In genomic region chr1:89545264-89546038, GRCh38 we compare ENCODE assay signal across 11 cellular contexts. TPM values are rescaled to one million over a fixed set of nuclear protein-coding genes. Genes with fewer than 3 reads are reported as not detected.
DNase-seq lines count a peak whose midpoint lies in the region; ATAC-seq, FAIRE-seq and TF ChIP-seq lines count a peak whose summit lies in the region.
"Had no signal": no experiment of that assay in that cellular context is flagged by ENCODE, and none has a peak within 500 bp of the region (broad histone marks: within the 10 kb centered on the region; RNA-seq: fewer than 3 reads in every experiment).

No MANE protein-coding gene starts in this region.

- H3K36me3 ChIP-seq in keratinocyte (ENCODE audit: control insufficient read depth in 2 of 2, extremely low read depth in 1 of 2, insufficient read depth in 2 of 2, low read length in 2 of 2) = no peaks in the 10 kb centered on the region
- H3K36me3 ChIP-seq: esophagus muscularis mucosa had no signal

- H3K9me3 Mint-ChIP-seq in activated naive CD4-positive, alpha-beta T cell treated with anti-CD3 and anti-CD28 coated beads for 36 hours = no peaks in the 10 kb centered on the region
- H3K9me3 Mint-ChIP-seq in activated T-helper 1 cell treated with anti-CD3 and anti-CD28 coated beads, Interleukin-12 subunit alpha, Interleukin-12 subunit beta, Interleukin-2, Interleukin-4 antibody, amounts not matched to agents 30 ng/mL and 10 ng/mL and 1 ng/mL, durations not matched to agents 14 hours and 24 hours and 36 hours = no peaks in the 10 kb centered on the region

- no peaks in the 10 kb centered on the region for H3K79me2 ChIP-seq in keratinocyte (ENCODE audit: control insufficient read depth, insufficient read depth, low read length)

- H2AFZ ChIP-seq in keratinocyte (ENCODE audit: control insufficient read depth, low read length) = no peak overlapping the region

- no peak for TF ChIP-seq CTCF in keratinocyte (optimal IDR thresholded peaks at IDR 0.05 in 1 of 3, IDR thresholded peaks at IDR 0.05 in 1 of 3, conservative IDR thresholded peaks at IDR 0.05 in 1 of 3; ENCODE audit: extremely low read depth in 1 of 3, insufficient read depth in 2 of 3, low read length in 3 of 3)

- no peaks in the 10 kb centered on the region for H3K27me3 ChIP-seq in keratinocyte (ENCODE audit: control insufficient read depth, extremely low read depth, insufficient read depth, low read length)
- H3K27me3 ChIP-seq: esophagus muscularis mucosa had no signal

- peaks cover 35% of the 10 kb centered on the region for H3K4me1 ChIP-seq in keratinocyte (ENCODE audit: control insufficient read depth, extremely low read depth, insufficient read depth, low read length)

- H3K4me1 Mint-ChIP-seq in activated naive CD4-positive, alpha-beta T cell treated with anti-CD3 and anti-CD28 coated beads for 36 hours (ENCODE audit: low read depth) = peaks cover 86% of the 10 kb centered on the region
- peaks cover 85% of the 10 kb centered on the region for H3K4me1 Mint-ChIP-seq in activated T-helper 1 cell treated with anti-CD3 and anti-CD28 coated beads, Interleukin-12 subunit alpha, Interleukin-12 subunit beta, Interleukin-2, Interleukin-4 antibody, amounts not matched to agents 30 ng/mL and 10 ng/mL and 1 ng/mL, durations not matched to agents 14 hours and 24 hours and 36 hours (ENCODE audit: low read depth)

- no peaks in the 10 kb centered on the region for H3K27me3 Mint-ChIP-seq in activated naive CD4-positive, alpha-beta T cell treated with anti-CD3 and anti-CD28 coated beads for 36 hours (ENCODE audit: low read depth)
- H3K27me3 Mint-ChIP-seq in activated T-helper 1 cell treated with anti-CD3 and anti-CD28 coated beads, Interleukin-12 subunit alpha, Interleukin-12 subunit beta, Interleukin-2, Interleukin-4 antibody, amounts not matched to agents 30 ng/mL and 10 ng/mL and 1 ng/mL, durations not matched to agents 14 hours and 24 hours and 36 hours (ENCODE audit: insufficient read depth) = peaks cover 2% of the 10 kb centered on the region

- H3K4me2 ChIP-seq in keratinocyte (ENCODE audit: control insufficient read depth, extremely low read depth, insufficient read depth, low read depth, low read length) = no peak overlapping the region

- peak; percentile 83 for DNase-seq in activated naive CD4-positive, alpha-beta T cell treated with anti-CD3 and anti-CD28 coated beads for 36 hours
- DNase-seq in activated naive CD4-positive, alpha-beta T cell (lab: John Stamatoyannopoulos, UW) = no peak
- DNase-seq in activated T-helper 1 cell treated with anti-CD3 and anti-CD28 coated beads, Interleukin-12 subunit alpha, Interleukin-12 subunit beta, Interleukin-2, Interleukin-4 antibody, amounts not matched to agents 30 ng/mL and 10 ng/mL and 1 ng/mL, durations not matched to agents 14 hours and 24 hours and 36 hours (ENCODE audit: low spot score) = peak; percentile 39
- DNase-seq in keratinocyte (ENCODE audit: low read depth, low spot score) (no peak), superior temporal gyrus (ENCODE audit: extremely low spot score) (peak; percentile 73), AG08395 (ENCODE audit: low spot score) (no peak)
- DNase-seq: NCI-H2081 had no signal

- no peak overlapping the region for H3K9ac ChIP-seq in keratinocyte (ENCODE audit: control insufficient read depth, extremely low read depth, insufficient read depth, low read length)

- ATAC-seq in GM21717 (IDR thresholded peaks at IDR 0.05; ENCODE audit: unreplicated experiment) (no peak), GM21526 (IDR thresholded peaks at IDR 0.05; ENCODE audit: low FRiP score, unreplicated experiment) (no peak)

- H3K27ac ChIP-seq in keratinocyte (ENCODE audit: control insufficient read depth, insufficient read depth, low read length) = no peak overlapping the region
- H3K27ac ChIP-seq: esophagus muscularis mucosa, VCaP had no signal

- peak overlapping the region; percentile 95 for H3K27ac Mint-ChIP-seq in activated naive CD4-positive, alpha-beta T cell treated with anti-CD3 and anti-CD28 coated beads for 36 hours
- peak overlapping the region; percentile 90 for H3K27ac Mint-ChIP-seq in activated T-helper 1 cell treated with anti-CD3 and anti-CD28 coated beads, Interleukin-12 subunit alpha, Interleukin-12 subunit beta, Interleukin-2, Interleukin-4 antibody, amounts not matched to agents 30 ng/mL and 10 ng/mL and 1 ng/mL, durations not matched to agents 14 hours and 24 hours and 36 hours

- CTCF ChIA-PET in activated naive CD4-positive, alpha-beta T cell treated with anti-CD3 and anti-CD28 coated beads for 36 hours (lab: Charles Lee) = interaction anchor here (0.6 to 1.4 kb wide), 6 partner anchors 39 to 176 kb away, joined by 3 to 5 read pairs (median 3); no protein-coding TSS in a partner anchor

- dilution Hi-C loops in keratinocyte (cut with MboI; ENCODE audit: extremely low pct_ligation_motif_present, low sequenced_read_pairs) = no loop called here

- intact Hi-C loops in activated naive CD4-positive, alpha-beta T cell treated with anti-CD3 and anti-CD28 coated beads for 36 hours (cut with micrococcal nuclease) = loop anchor here (1.0 to 5.0 kb wide), 11 partner anchors 8 to 498 kb away; partner anchors contain the start of genes GBP4, GBP5 and LRRC8B
- intact Hi-C loops in activated T-helper 1 cell treated with anti-CD3 and anti-CD28 coated beads, Interleukin-12 subunit alpha, Interleukin-12 subunit beta, Interleukin-2, Interleukin-4 antibody, amounts not matched to agents 30 ng/mL and 10 ng/mL and 1 ng/mL, durations not matched to agents 14 hours and 24 hours and 36 hours (cut with micrococcal nuclease) = loop anchor here (1.0 to 2.0 kb wide), 10 partner anchors 8 to 561 kb away; partner anchors contain the start of genes GBP2 and LRRC8B

- H3K4me3 ChIP-seq in keratinocyte (ENCODE audit: control insufficient read depth in 2 of 3, extremely low read depth in 1 of 3, insufficient read depth in 2 of 3, low read depth in 1 of 3, low read length in 3 of 3) = no peak overlapping the region
- H3K4me3 ChIP-seq: esophagus muscularis mucosa had no signal

- H4K20me1 ChIP-seq in keratinocyte (ENCODE audit: control insufficient read depth, extremely low read depth, insufficient read depth, low read length) = no peaks in the 10 kb centered on the region

- no peaks in the 10 kb centered on the region for H3K9me3 ChIP-seq in keratinocyte (ENCODE audit: control insufficient read depth, low read depth, low read length)
- H3K9me3 ChIP-seq: esophagus muscularis mucosa had no signal

- H3K9me1 ChIP-seq in keratinocyte (ENCODE audit: control insufficient read depth, extremely low read depth, insufficient read depth, low read length) = no peaks in the 10 kb centered on the region

- H3K4me3 Mint-ChIP-seq in activated naive CD4-positive, alpha-beta T cell treated with anti-CD3 and anti-CD28 coated beads for 36 hours = peak overlapping the region; percentile 3
- peak overlapping the region; percentile 12 for H3K4me3 Mint-ChIP-seq in activated T-helper 1 cell treated with anti-CD3 and anti-CD28 coated beads, Interleukin-12 subunit alpha, Interleukin-12 subunit beta, Interleukin-2, Interleukin-4 antibody, amounts not matched to agents 30 ng/mL and 10 ng/mL and 1 ng/mL, durations not matched to agents 14 hours and 24 hours and 36 hours

- H3K36me3 Mint-ChIP-seq in activated naive CD4-positive, alpha-beta T cell treated with anti-CD3 and anti-CD28 coated beads for 36 hours (ENCODE audit: low read depth) = peaks cover 14% of the 10 kb centered on the region
- H3K36me3 Mint-ChIP-seq in activated T-helper 1 cell treated with anti-CD3 and anti-CD28 coated beads, Interleukin-12 subunit alpha, Interleukin-12 subunit beta, Interleukin-2, Interleukin-4 antibody, amounts not matched to agents 30 ng/mL and 10 ng/mL and 1 ng/mL, durations not matched to agents 14 hours and 24 hours and 36 hours (ENCODE audit: low read depth) = peaks cover 45% of the 10 kb centered on the region

- peak; percentile 17 for FAIRE-seq in keratinocyte (lab: Jason Lieb, UNC)

RNA-seq across cellular contexts. Expression of gene LRRC8B, which starts 20.8 kb away (rescaled TPM):
- 10 to 100 TPM; 18.0 to 20.4 TPM for total RNA-seq in activated naive CD4-positive, alpha-beta T cell treated with anti-CD3 and anti-CD28 coated beads for 36 hours
- total RNA-seq in activated T-helper 1 cell treated with anti-CD3 and anti-CD28 coated beads, Interleukin-12 subunit alpha, Interleukin-12 subunit beta, Interleukin-2, Interleukin-4 antibody, amounts not matched to agents 30 ng/mL and 10 ng/mL and 1 ng/mL, durations not matched to agents 14 hours and 24 hours and 36 hours = 62.3 and 69.9 TPM in 2 replicates
- polyA plus RNA-seq in keratinocyte = 1.3 to 2.0 TPM (median 1.5 TPM) in 3 replicates
- polyA plus RNA-seq in keratinocyte (2011; ENCODE audit: low read depth) = 1.1 TPM
- polyA plus RNA-seq in keratinocyte (2011; cell fraction: cytosol; rRNA removed) = 0.95 and 2.2 TPM in 2 replicates
- 2.3 and 3.0 TPM in 2 replicates for polyA plus RNA-seq in keratinocyte (2011; cell fraction: nucleus; rRNA removed)
- polyA plus RNA-seq in keratinocyte (2012; ENCODE audit: low replicate concordance) = 0.85 and 3.3 TPM in 2 replicates
- polyA minus RNA-seq in keratinocyte = 3.0 to 7.3 TPM (median 4.6 TPM) in 3 replicates
- polyA minus RNA-seq in keratinocyte (2011; cell fraction: cytosol; rRNA and poly(A)+ RNA removed) = 4.8 TPM
- 2.6 and 4.2 TPM in 2 replicates for polyA minus RNA-seq in keratinocyte (2011; cell fraction: nucleus; rRNA and poly(A)+ RNA removed)

Comparison
In these comparisons a context has a peak if more than half of its experiments do, and no peak if none do; other contexts are left out.
1. DNase-seq: peak in activated naive CD4-positive, alpha-beta T cell treated with anti-CD3 and anti-CD28 coated beads for 36 hours (single experiment), activated T-helper 1 cell treated with anti-CD3 and anti-CD28 coated beads, Interleukin-12 subunit alpha, Interleukin-12 subunit beta, Interleukin-2, Interleukin-4 antibody, amounts not matched to agents 30 ng/mL and 10 ng/mL and 1 ng/mL, durations not matched to agents 14 hours and 24 hours and 36 hours (single experiment) and superior temporal gyrus (single experiment); none in activated naive CD4-positive, alpha-beta T cell (0 of 4), keratinocyte (single experiment) and AG08395 (single experiment).